Comparison of ENCODE assay signal across 8 cellular contexts in the genomic region with DNA sequence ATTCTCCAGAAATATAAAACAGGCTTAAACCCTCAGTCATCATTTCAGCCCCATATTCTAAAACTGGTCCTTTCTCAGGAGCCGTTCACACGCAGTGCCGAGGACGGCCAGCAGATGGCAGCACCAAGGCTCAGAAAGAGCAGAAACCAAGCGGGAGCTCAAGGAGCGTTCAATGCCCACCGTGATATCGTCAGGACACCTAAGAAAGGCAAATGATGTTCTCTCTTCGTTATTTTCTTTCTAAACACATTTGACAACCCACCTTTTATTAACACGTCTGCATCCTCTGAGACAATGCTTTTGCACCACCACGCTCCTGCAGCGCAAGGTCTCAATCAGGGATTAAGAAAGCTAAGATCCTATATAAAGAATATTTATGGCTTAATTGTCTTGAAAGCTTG. TPM values are rescaled to one million over a fixed set of nuclear protein-coding genes. Genes with fewer than 3 reads are reported as not detected.
A peak's percentile ranks its signal among the peaks of the same experiment; 100 is the strongest.
DNase-seq lines count a peak whose midpoint lies in the region; ATAC-seq and TF ChIP-seq lines count a peak whose summit lies in the region.

No MANE protein-coding gene starts in this region.

- H3K36me3 Mint-ChIP-seq in chondrocyte (ENCODE audit: low read depth) = no peaks in the 10 kb centered on the region

- no peak overlapping the region for H3K27ac Mint-ChIP-seq in chondrocyte (ENCODE audit: unreplicated experiment)

- peaks cover 16% of the 10 kb centered on the region for H3K4me1 Mint-ChIP-seq in chondrocyte (ENCODE audit: low read depth)

- H3K4me3 ChIP-seq in GM12865 (ENCODE audit: low read depth, low read length) = no peak overlapping the region

- peak; percentile 62 for ATAC-seq in HG03097 (IDR thresholded peaks at IDR 0.05; ENCODE audit: low FRiP score, unreplicated experiment)
- no peak for ATAC-seq in HG02938 (IDR thresholded peaks at IDR 0.05; ENCODE audit: unreplicated experiment)

- H3K9me3 Mint-ChIP-seq in chondrocyte (ENCODE audit: low read depth) = no peaks in the 10 kb centered on the region

- peaks cover 23% of the 10 kb centered on the region for H3K27me3 Mint-ChIP-seq in chondrocyte (ENCODE audit: low read depth)

- DNase-seq in GM12865 (ENCODE audit: low read depth) = peak; percentile 82
- peak; percentile 58 for DNase-seq in NCI-H2227 treated with DMSO at 0.1 percent for 48 hours (lab: John Stamatoyannopoulos, UW)
- peak; percentile 59 to 85 for DNase-seq in activated CD4-positive, alpha-beta T cell treated with anti-CD3 and anti-CD28 coated beads for 4 hours
- no peak for DNase-seq in chondrocyte (ENCODE audit: low spot score)
- DNase-seq in left kidney (ENCODE audit: low read depth, low spot score) = peak; percentile 89
- DNase-seq in stimulated activated CD4-positive, alpha-beta T cell treated with anti-CD3 and anti-CD28 coated beads, Interleukin-4, amount 100 ng/mL, for 1 hour = peak; percentile 86

- H3K4me3 Mint-ChIP-seq in chondrocyte (ENCODE audit: unreplicated experiment) = no peak overlapping the region

- TF ChIP-seq CTCF in GM12865 (IDR thresholded peaks at IDR 0.05; ENCODE audit: insufficient read depth, low read depth, low read length, missing control alignments) = peak; percentile 94
- peak; percentile 97 for TF ChIP-seq CTCF in chondrocyte (IDR thresholded peaks at IDR 0.05)

RNA-seq across cellular contexts. Expression of a gene that starts 45.7 kb away (rescaled TPM):
- total RNA-seq in chondrocyte = 43.8 to 45.7 TPM (median 44.2 TPM) in 3 replicates

RNA-seq across cellular contexts. Expression of a gene that starts 52.5 kb away (rescaled TPM):
- not detected in 3 replicates for total RNA-seq in chondrocyte
